ENCODE assay signal across 31 cellular contexts in the genomic region with DNA sequence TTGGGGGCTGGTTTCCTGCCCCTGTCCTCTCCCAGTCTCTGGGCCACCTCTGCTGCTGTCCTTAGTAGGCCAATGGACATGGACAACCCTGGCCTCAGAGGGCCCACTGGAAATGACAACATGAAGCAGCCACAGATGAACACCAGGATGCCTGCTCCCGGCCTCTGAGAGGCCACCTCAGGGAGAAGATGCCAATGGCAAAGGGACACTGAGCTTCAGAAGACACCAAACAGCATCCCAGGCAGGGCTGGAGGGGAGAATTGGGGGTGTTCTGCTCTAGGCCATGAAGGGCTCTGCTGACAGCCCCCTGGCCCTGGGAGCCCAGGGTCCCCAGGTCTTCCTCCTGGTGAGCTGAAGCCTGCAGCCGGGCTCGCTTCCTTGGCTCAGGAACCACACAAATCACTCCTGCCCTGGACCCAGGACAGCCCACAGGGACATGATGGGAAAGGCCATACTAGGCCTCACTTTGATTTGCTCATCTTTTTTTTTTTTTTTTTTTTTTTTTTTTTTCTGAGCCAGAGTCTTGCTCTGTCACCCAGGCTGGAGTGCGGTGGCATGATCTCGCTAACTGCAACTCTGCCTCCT. TPM values are rescaled to one million over a fixed set of nuclear protein-coding genes. Genes with fewer than 3 reads are reported as not detected.
"Had no signal": no experiment of that assay in that cellular context is flagged by ENCODE, and none has a peak within 500 bp of the region (broad histone marks: within the 10 kb centered on the region; RNA-seq: fewer than 3 reads in every experiment).

No MANE protein-coding gene starts in this region.

- H3K27me3 ChIP-seq: ascending aorta had no signal

- H3K27ac ChIP-seq: ascending aorta, WERI-Rb-1 had no signal

- H3K4me3 ChIP-seq: ascending aorta had no signal

- H3K9me3 ChIP-seq: ascending aorta had no signal

- H3K36me3 ChIP-seq: ascending aorta had no signal

- ATAC-seq: activated CD8-positive, alpha-beta T cell treated with anti-CD3 and anti-CD28 coated beads for 36 hours; activated T-cell treated with anti-CD3 and anti-CD28 coated beads, Interleukin-2, amount 50 U/mL, for 72 hours; Panc1; SK-N-SH treated with all-trans-retinoic acid at 6 μM for 48 hours; T-cell had no signal

- DNase-seq: activated CD4-positive, alpha-beta T cell treated with anti-CD3 and anti-CD28 coated beads for 1 hour; activated CD4-positive, alpha-beta T cell treated with anti-CD3 and anti-CD28 coated beads, Interleukin-2, amount 10 ng/mL, durations not matched to agents 24 days and 14 days; activated CD4-positive, alpha-beta T cell treated with anti-CD3 and anti-CD28 coated beads, Interleukin-2, amount 50 U/mL, for 4 hours; activated CD4-positive, CD25-positive, alpha-beta regulatory T cell; activated CD8-positive, alpha-beta T cell treated with anti-CD3 and anti-CD28 coated beads for 36 hours; activated gamma-delta T cell; activated naive CD4-positive, alpha-beta T cell treated with Interleukin-2 at 50 U/mL for 16 hours; activated naive CD8-positive, alpha-beta T cell treated with anti-CD3 and anti-CD28 coated beads, Interleukin-2, amount 10 ng/mL, durations not matched to agents 7 days and 5 days; activated T-cell treated with anti-CD3 and anti-CD28 coated beads, Interleukin-2, amount 50 U/mL, for 1 hour; activated T-cell treated with anti-CD3 and anti-CD28 coated beads, Interleukin-2, amount 50 U/mL, for 72 hours; amygdala; Karpas-422; KBM-7; NCI-H1105; NCI-H1436; NCI-H1694; NCI-H1930; NCI-H2081 treated with DMSO at 0.1 percent for 48 hours; NCI-H345; NCI-H524 treated with DMSO at 0.1 percent for 48 hours; SIG-M5; T-cell; T-helper 2 cell; T-helper 9 cell; WERI-Rb-1 had no signal

- H3K4me1 ChIP-seq: ascending aorta had no signal

RNA-seq across cellular contexts. Expression of gene TPBGL, which starts 45.3 kb away (rescaled TPM):
- total RNA-seq: ascending aorta, MCF 10A, NCI-H460, RPMI7951 had no signal
